In the genomic region with DNA sequence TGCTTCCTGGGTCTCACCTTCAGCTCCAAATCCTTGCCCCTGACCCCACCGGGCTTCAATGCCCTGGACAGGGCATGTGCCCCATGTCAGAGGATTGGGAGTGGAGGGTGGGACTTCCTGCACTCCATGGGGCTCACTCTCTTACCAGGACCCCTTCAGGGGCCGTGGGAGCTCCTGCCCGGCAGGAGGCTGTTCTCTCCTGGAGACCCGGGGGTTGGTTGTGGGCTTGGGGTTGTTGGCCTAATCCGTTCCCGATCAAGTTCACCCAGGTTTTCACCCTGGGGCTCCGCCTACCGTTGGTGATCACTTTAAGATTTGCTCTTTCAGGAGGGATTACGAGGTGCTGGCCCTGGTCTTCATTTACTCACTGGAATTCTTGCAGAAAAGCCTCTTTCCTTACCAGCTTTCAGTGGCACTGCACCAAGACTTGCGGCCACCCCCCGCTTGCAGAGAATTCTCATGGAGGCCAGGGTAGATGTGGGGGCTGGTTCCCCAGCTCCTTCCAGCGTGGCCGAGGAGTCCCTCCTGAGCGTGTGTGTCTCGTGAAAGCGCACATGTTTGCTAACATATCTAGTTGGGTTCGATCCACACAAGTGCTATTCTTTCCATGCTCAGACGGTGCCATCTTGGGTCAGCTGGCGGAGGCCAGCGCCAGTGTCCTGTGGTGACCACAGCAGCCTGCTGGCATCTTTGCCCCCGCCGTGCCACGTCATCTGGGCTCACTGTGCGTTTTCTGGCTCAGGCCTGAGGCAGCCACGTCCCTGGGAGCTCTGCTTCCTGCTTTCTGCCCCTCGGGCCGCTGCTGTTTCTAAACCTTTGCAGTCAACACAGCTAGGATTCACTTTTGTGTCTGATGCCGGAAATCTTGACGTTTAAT, we compare ENCODE assay signal across 12 cellular contexts. TPM values are rescaled to one million over a fixed set of nuclear protein-coding genes. Genes with fewer than 3 reads are reported as not detected.
A peak's percentile ranks its signal among the peaks of the same experiment; 100 is the strongest.
DNase-seq lines count a peak whose midpoint lies in the region; ATAC-seq and TF ChIP-seq lines count a peak whose summit lies in the region.
"Had no signal": no experiment of that assay in that cellular context is flagged by ENCODE, and none has a peak within 500 bp of the region (broad histone marks: within the 10 kb centered on the region; RNA-seq: fewer than 3 reads in every experiment).

No MANE protein-coding gene starts in this region.

- peaks cover 15% of the 10 kb centered on the region for H3K36me3 Mint-ChIP-seq in stimulated activated memory B cell treated with anti-CD40 and anti-IgM and Interleukin-4, amounts not matched to agents 10 μg/mL and 1 μg/mL and 100 μg/mL, for 72 hours

- peaks cover 3% of the 10 kb centered on the region; the same call in 1 of the 2 replicates for H3K4me1 ChIP-seq in HEK293 (ENCODE audit: control insufficient read depth, insufficient read depth, low read length)

- TF ChIP-seq CTCF in HEK293 (tag by site-specific recombination; IDR thresholded peaks at IDR 0.05): no peak

- H3K27me3 Mint-ChIP-seq in stimulated activated memory B cell treated with anti-CD40 and anti-IgM and Interleukin-4, amounts not matched to agents 10 μg/mL and 1 μg/mL and 100 μg/mL, for 72 hours: no peaks in the 10 kb centered on the region
- H3K27me3 Mint-ChIP-seq: naive thymus-derived CD8-positive, alpha-beta T cell had no signal

- no peak overlapping the region for H3K4me3 Mint-ChIP-seq in stimulated activated memory B cell treated with anti-CD40 and anti-IgM and Interleukin-4, amounts not matched to agents 10 μg/mL and 1 μg/mL and 100 μg/mL, for 72 hours

- H3K4me3 ChIP-seq in HEK293 (ENCODE audit: low read depth, low read length): no peak overlapping the region
- H3K4me3 ChIP-seq: heart left ventricle had no signal

- H3K9me3 Mint-ChIP-seq in stimulated activated memory B cell treated with anti-CD40 and anti-IgM and Interleukin-4, amounts not matched to agents 10 μg/mL and 1 μg/mL and 100 μg/mL, for 72 hours: no peaks in the 10 kb centered on the region
- H3K9me3 Mint-ChIP-seq: naive thymus-derived CD8-positive, alpha-beta T cell had no signal

- H3K9me3 ChIP-seq in HEK293 (ENCODE audit: control insufficient read depth, insufficient read depth, low read depth, low read length): no peaks in the 10 kb centered on the region
- H3K9me3 ChIP-seq: heart left ventricle had no signal

- peak; percentile 2 for ATAC-seq in stimulated activated memory B cell treated with anti-CD40 and anti-IgM and Interleukin-4, amounts not matched to agents 10 μg/mL and 1 μg/mL and 100 μg/mL, for 72 hours
- ATAC-seq: naive thymus-derived CD8-positive, alpha-beta T cell had no signal

- CTCF ChIA-PET in HEK293 (lab: Yijun Ruan, JAX): interaction anchor here (0.6 to 1.7 kb wide), 2 partner anchors 41 to 307 kb away, joined by 3 to 6 read pairs; no protein-coding TSS in a partner anchor

- POLR2A ChIA-PET in HEK293 (lab: Yijun Ruan, JAX): no interaction called here

- peak; percentile 31 to 70 for DNase-seq in lung microvascular endothelial cell (ENCODE audit: low read depth in 2 of 2)
- DNase-seq in SKM-1 (lab: John Stamatoyannopoulos, UW; ENCODE audit: unreplicated experiment): no peak
- no peak for DNase-seq in mesenteric fat pad (ENCODE audit: low spot score)
- DNase-seq in HPDE6-E6E7 (ENCODE audit: extremely low spot score): no peak
- no peak for DNase-seq in inferior parietal cortex (ENCODE audit: extremely low spot score)
- DNase-seq: central memory CD4-positive, alpha-beta T cell; naive thymus-derived CD8-positive, alpha-beta T cell; NCI-H1436 had no signal

- peaks cover 47% of the 10 kb centered on the region for H3K4me1 Mint-ChIP-seq in stimulated activated memory B cell treated with anti-CD40 and anti-IgM and Interleukin-4, amounts not matched to agents 10 μg/mL and 1 μg/mL and 100 μg/mL, for 72 hours

- peaks cover 0 to 6% of the 10 kb centered on the region in 2 experiments; a peak in 1 of 3 replicates for H3K36me3 ChIP-seq in HEK293 (ENCODE audit: control insufficient read depth in 2 of 2, insufficient read depth in 1 of 2, low read length in 2 of 2)

- H3K27ac Mint-ChIP-seq in stimulated activated memory B cell treated with anti-CD40 and anti-IgM and Interleukin-4, amounts not matched to agents 10 μg/mL and 1 μg/mL and 100 μg/mL, for 72 hours: no peak overlapping the region

- peak overlapping the region; percentile 52; the same call in 1 of the 2 replicates for H3K27ac ChIP-seq in HEK293 (ENCODE audit: extremely low read depth, low read depth, low read length)
- peak overlapping the region; percentile 85 for H3K27ac ChIP-seq in cingulate gyrus (ENCODE audit: low read depth, low read length)

TF ChIP-seq in HEK293, 187 proteins besides CTCF, POLR2A, EP300 and RAD21:
- no peak for TF ChIP-seq ZNF335 (tag by site-specific recombination; conservative IDR thresholded peaks at IDR 0.05)
- no peak for TF ChIP-seq ZNF660 (tag by site-specific recombination; IDR thresholded peaks at IDR 0.05)
- TF ChIP-seq ZNF521 (tag by site-specific recombination; IDR thresholded peaks at IDR 0.05): no peak
- TF ChIP-seq ZNF433 (tag by site-specific recombination; IDR thresholded peaks at IDR 0.05; ENCODE audit: low read depth): no peak
- TF ChIP-seq ZNF658 (tag by site-specific recombination; IDR thresholded peaks at IDR 0.05): no peak
TF ChIP-seq in HEK293: peak in this region for 0.

RNA-seq across cellular contexts. Expression of gene PWWP2B, which starts 15.6 kb away (rescaled TPM):
- 6.5 and 9.1 TPM in 2 replicates for total RNA-seq in lung microvascular endothelial cell
- 30.4 TPM for total RNA-seq in mesenteric fat pad

Comparison
In these comparisons a context has a peak if more than half of its experiments do, and no peak if none do; other contexts are left out.
1. DNase-seq: peak in lung microvascular endothelial cell (2 of 2); none in SKM-1 (single experiment), mesenteric fat pad (single experiment), HPDE6-E6E7 (single experiment) and inferior parietal cortex (single experiment).